Comparison of ENCODE assay signal across 8 cellular contexts in the genomic region with DNA sequence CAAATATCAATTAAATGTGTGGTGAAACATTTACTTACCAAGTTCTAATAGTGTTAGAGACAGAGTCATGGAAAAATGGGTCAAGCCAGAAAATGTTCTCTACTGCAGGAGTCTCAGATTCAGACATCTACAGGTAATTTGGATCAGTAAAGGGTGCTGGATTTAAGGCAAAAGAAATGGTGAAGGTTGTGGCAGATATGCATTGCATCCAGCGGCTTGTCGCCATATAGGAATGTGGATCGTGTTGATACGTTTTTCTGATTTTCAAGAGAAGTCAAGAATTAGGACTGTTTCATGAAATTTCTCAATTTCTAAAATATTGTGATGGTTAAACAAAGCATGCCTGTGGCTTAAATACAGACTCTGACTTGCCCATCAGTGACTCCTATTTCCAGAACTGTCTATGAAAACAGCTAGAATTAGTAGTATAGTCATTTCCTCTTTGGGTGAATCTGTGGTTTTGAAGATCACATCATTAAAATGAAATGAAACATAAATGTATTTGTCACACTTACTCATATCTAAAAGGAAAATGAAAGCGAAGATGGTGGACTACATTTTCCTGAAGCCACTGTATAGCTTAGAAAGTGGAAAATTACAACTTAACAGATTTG.
DNase-seq lines count a peak whose midpoint lies in the region; ATAC-seq, FAIRE-seq and TF ChIP-seq lines count a peak whose summit lies in the region.

No MANE protein-coding gene starts in this region.

- TF ChIP-seq CTCF in D721Med (IDR thresholded peaks at IDR 0.05; ENCODE audit: insufficient read depth, missing control alignments), result no peak

- peak; percentile 62 for DNase-seq in NCI-H226
- DNase-seq in iris pigment epithelial cell (ENCODE audit: low read depth), result peak; percentile 96
- DNase-seq in DMS153 treated with DMSO at 0.1 percent for 48 hours (lab: John Stamatoyannopoulos, UW; ENCODE audit: unreplicated experiment), result no peak
- no peak for DNase-seq in D721Med (ENCODE audit: insufficient read length, low spot score)
- DNase-seq in HuH-7.5 (ENCODE audit: low spot score), result no peak
- DNase-seq in NCI-H1092 treated with DMSO at 0.1 percent for 48 hours (lab: John Stamatoyannopoulos, UW), result no peak

- ATAC-seq in GM18519 (IDR thresholded peaks at IDR 0.05; ENCODE audit: low FRiP score, unreplicated experiment), result peak; percentile 97
- peak; percentile 97 for ATAC-seq in HG02588 (IDR thresholded peaks at IDR 0.05; ENCODE audit: unreplicated experiment)

- FAIRE-seq in D721Med (lab: Jason Lieb, UNC), result no peak

Comparison
In these comparisons a context has a peak if more than half of its experiments do, and no peak if none do; other contexts are left out.
1. DNase-seq: peak in NCI-H226 (single experiment) and iris pigment epithelial cell (single experiment); none in DMS153 treated with DMSO at 0.1 percent for 48 hours (single experiment), D721Med (single experiment), HuH-7.5 (single experiment) and NCI-H1092 treated with DMSO at 0.1 percent for 48 hours (single experiment).